In the genomic region with DNA sequence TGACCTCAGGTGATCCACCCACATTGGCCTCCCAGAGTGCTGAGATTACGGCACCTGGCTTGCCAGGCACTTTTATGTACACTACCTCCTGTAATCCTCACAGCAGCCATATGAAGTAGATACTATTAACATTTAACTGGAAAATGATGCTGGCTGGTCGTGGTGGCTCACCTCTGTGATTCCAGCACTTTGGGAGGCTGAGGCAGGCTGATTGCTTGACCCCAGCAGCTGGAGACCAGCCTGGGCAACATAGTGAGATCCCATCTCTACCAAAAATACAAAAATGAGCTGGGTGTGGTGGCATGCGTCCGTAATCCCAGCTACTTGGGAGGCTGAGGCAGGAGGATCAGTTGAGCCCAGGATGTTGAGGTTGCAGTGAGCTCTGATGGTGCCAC, we compare ENCODE assay signal across 1 cellular context.
TF ChIP-seq lines count a peak whose summit lies in the region.

No MANE protein-coding gene starts in this region.

TF ChIP-seq in IMR-90, 13 proteins besides CTCF, POLR2A, EP300 and RAD21:
- no peak for TF ChIP-seq SMC3 (IDR thresholded peaks at IDR 0.05; ENCODE audit: low read depth, low read length)
- TF ChIP-seq, protein P1, sequence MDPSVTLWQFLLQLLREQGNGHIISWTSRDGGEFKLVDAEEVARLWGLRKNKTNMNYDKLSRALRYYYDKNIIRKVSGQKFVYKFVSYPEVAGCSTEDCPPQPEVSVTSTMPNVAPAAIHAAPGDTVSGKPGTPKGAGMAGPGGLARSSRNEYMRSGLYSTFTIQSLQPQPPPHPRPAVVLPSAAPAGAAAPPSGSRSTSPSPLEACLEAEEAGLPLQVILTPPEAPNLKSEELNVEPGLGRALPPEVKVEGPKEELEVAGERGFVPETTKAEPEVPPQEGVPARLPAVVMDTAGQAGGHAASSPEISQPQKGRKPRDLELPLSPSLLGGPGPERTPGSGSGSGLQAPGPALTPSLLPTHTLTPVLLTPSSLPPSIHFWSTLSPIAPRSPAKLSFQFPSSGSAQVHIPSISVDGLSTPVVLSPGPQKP (IDR thresholded peaks at IDR 0.05; ENCODE audit: borderline replicate concordance, low read depth, low read length), result no peak
- TF ChIP-seq NFE2L2 (IDR thresholded peaks at IDR 0.05; ENCODE audit: low read depth, low read length), result no peak
- no peak for TF ChIP-seq CEBPB (IDR thresholded peaks at IDR 0.05; ENCODE audit: low read depth, low read length)
- no peak for TF ChIP-seq BHLHE40 (IDR thresholded peaks at IDR 0.05; ENCODE audit: low read depth, low read length)
- TF ChIP-seq, protein P2, sequence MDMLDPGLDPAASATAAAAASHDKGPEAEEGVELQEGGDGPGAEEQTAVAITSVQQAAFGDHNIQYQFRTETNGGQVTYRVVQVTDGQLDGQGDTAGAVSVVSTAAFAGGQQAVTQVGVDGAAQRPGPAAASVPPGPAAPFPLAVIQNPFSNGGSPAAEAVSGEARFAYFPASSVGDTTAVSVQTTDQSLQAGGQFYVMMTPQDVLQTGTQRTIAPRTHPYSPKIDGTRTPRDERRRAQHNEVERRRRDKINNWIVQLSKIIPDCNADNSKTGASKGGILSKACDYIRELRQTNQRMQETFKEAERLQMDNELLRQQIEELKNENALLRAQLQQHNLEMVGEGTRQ (IDR thresholded peaks at IDR 0.05; ENCODE audit: low read depth, low read length), result no peak
- no peak for TF ChIP-seq RCOR1 (IDR thresholded peaks at IDR 0.05; ENCODE audit: insufficient replicate concordance, low read length)
- TF ChIP-seq FOS (IDR thresholded peaks at IDR 0.05; ENCODE audit: low read depth, low read length), result no peak
- TF ChIP-seq RFX5 (IDR thresholded peaks at IDR 0.05; ENCODE audit: low read depth, low read length), result no peak
- TF ChIP-seq MXI1 (IDR thresholded peaks at IDR 0.05; ENCODE audit: borderline replicate concordance, low read depth, low read length), result no peak
- TF ChIP-seq CHD1 (IDR thresholded peaks at IDR 0.05; ENCODE audit: low read depth, low read length), result no peak
- TF ChIP-seq MAFK (IDR thresholded peaks at IDR 0.05; ENCODE audit: low read depth, low read length), result no peak
- TF ChIP-seq MAZ (IDR thresholded peaks at IDR 0.05; ENCODE audit: borderline replicate concordance, low read depth, low read length), result no peak
